Comparison of ENCODE assay signal across 2 cellular contexts in the genomic region with DNA sequence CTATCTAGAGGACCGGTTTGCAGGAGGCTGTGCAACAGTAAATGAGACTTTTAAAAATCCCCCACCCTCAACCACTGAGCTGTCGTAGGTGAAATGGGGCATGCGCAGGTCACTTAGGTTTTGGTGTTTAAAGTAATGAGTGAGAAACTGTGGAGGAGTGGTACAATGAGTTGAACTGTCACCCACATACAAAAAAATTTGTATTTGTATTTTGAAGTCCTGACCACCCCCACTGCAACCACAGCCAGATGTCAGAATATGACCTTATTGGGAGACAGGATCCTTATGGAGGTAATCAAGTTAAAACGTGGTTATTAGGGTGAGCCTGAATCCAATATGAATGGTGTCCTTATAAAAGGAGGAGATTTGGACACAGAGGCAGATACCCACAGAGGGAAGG.
TF ChIP-seq lines count a peak whose summit lies in the region.

No MANE protein-coding gene starts in this region.

TF ChIP-seq in HCT116, 20 proteins besides CTCF, POLR2A, EP300 and RAD21:
- TF ChIP-seq SRF (IDR thresholded peaks at IDR 0.05; ENCODE audit: low read depth) = no peak
- no peak for TF ChIP-seq SP1 (IDR thresholded peaks at IDR 0.05; ENCODE audit: low read depth)
- TF ChIP-seq, protein P1, sequence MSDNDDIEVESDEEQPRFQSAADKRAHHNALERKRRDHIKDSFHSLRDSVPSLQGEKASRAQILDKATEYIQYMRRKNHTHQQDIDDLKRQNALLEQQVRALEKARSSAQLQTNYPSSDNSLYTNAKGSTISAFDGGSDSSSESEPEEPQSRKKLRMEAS (IDR thresholded peaks at IDR 0.05) = no peak
- TF ChIP-seq, protein P2, sequence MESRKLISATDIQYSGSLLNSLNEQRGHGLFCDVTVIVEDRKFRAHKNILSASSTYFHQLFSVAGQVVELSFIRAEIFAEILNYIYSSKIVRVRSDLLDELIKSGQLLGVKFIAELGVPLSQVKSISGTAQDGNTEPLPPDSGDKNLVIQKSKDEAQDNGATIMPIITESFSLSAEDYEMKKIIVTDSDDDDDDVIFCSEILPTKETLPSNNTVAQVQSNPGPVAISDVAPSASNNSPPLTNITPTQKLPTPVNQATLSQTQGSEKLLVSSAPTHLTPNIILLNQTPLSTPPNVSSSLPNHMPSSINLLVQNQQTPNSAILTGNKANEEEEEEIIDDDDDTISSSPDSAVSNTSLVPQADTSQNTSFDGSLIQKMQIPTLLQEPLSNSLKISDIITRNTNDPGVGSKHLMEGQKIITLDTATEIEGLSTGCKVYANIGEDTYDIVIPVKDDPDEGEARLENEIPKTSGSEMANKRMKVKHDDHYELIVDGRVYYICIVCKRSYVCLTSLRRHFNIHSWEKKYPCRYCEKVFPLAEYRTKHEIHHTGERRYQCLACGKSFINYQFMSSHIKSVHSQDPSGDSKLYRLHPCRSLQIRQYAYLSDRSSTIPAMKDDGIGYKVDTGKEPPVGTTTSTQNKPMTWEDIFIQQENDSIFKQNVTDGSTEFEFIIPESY (IDR thresholded peaks at IDR 0.05; ENCODE audit: extremely low read depth, insufficient replicate concordance, low read length) = no peak
- TF ChIP-seq, protein P3, sequence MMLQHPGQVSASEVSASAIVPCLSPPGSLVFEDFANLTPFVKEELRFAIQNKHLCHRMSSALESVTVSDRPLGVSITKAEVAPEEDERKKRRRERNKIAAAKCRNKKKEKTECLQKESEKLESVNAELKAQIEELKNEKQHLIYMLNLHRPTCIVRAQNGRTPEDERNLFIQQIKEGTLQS (IDR thresholded peaks at IDR 0.05) = no peak
- no peak for TF ChIP-seq TCF7L2 (IDR thresholded peaks at IDR 0.05; ENCODE audit: borderline replicate concordance, extremely low read depth, insufficient read depth, insufficient read length)
- no peak for TF ChIP-seq ZFX (IDR thresholded peaks at IDR 0.05)
- TF ChIP-seq, protein P4, sequence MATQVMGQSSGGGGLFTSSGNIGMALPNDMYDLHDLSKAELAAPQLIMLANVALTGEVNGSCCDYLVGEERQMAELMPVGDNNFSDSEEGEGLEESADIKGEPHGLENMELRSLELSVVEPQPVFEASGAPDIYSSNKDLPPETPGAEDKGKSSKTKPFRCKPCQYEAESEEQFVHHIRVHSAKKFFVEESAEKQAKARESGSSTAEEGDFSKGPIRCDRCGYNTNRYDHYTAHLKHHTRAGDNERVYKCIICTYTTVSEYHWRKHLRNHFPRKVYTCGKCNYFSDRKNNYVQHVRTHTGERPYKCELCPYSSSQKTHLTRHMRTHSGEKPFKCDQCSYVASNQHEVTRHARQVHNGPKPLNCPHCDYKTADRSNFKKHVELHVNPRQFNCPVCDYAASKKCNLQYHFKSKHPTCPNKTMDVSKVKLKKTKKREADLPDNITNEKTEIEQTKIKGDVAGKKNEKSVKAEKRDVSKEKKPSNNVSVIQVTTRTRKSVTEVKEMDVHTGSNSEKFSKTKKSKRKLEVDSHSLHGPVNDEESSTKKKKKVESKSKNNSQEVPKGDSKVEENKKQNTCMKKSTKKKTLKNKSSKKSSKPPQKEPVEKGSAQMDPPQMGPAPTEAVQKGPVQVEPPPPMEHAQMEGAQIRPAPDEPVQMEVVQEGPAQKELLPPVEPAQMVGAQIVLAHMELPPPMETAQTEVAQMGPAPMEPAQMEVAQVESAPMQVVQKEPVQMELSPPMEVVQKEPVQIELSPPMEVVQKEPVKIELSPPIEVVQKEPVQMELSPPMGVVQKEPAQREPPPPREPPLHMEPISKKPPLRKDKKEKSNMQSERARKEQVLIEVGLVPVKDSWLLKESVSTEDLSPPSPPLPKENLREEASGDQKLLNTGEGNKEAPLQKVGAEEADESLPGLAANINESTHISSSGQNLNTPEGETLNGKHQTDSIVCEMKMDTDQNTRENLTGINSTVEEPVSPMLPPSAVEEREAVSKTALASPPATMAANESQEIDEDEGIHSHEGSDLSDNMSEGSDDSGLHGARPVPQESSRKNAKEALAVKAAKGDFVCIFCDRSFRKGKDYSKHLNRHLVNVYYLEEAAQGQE (IDR thresholded peaks at IDR 0.05; ENCODE audit: low read depth) = no peak
- no peak for TF ChIP-seq YY1 (IDR thresholded peaks at IDR 0.05; ENCODE audit: extremely low read depth, insufficient replicate concordance, low read depth, low read length)
- no peak for TF ChIP-seq ELF1 (IDR thresholded peaks at IDR 0.05; ENCODE audit: borderline replicate concordance, low read depth)
- no peak for TF ChIP-seq POLR2AphosphoS5 (IDR thresholded peaks at IDR 0.05; ENCODE audit: low read depth, low read length)
- TF ChIP-seq CEBPB (IDR thresholded peaks at IDR 0.05; ENCODE audit: low read depth) = no peak
- TF ChIP-seq ZNF274 (IDR thresholded peaks at IDR 0.05; ENCODE audit: low read depth, low read length) = no peak
- TF ChIP-seq FOSL1 (IDR thresholded peaks at IDR 0.05; ENCODE audit: low read depth) = no peak
- no peak for TF ChIP-seq EGR1 (IDR thresholded peaks at IDR 0.05; ENCODE audit: low read depth)
- TF ChIP-seq SIN3A (IDR thresholded peaks at IDR 0.05; ENCODE audit: low read depth) = no peak; the same call in 1 of the 2 replicates
- TF ChIP-seq EZH2 (IDR thresholded peaks at IDR 0.05) = no peak

TF ChIP-seq in GM12878, 131 proteins besides CTCF, POLR2A, EP300 and RAD21:
- TF ChIP-seq, protein P2 (IDR thresholded peaks at IDR 0.05) = no peak
- no peak for TF ChIP-seq HDAC2 (IDR thresholded peaks at IDR 0.05)
- TF ChIP-seq, protein P5, sequence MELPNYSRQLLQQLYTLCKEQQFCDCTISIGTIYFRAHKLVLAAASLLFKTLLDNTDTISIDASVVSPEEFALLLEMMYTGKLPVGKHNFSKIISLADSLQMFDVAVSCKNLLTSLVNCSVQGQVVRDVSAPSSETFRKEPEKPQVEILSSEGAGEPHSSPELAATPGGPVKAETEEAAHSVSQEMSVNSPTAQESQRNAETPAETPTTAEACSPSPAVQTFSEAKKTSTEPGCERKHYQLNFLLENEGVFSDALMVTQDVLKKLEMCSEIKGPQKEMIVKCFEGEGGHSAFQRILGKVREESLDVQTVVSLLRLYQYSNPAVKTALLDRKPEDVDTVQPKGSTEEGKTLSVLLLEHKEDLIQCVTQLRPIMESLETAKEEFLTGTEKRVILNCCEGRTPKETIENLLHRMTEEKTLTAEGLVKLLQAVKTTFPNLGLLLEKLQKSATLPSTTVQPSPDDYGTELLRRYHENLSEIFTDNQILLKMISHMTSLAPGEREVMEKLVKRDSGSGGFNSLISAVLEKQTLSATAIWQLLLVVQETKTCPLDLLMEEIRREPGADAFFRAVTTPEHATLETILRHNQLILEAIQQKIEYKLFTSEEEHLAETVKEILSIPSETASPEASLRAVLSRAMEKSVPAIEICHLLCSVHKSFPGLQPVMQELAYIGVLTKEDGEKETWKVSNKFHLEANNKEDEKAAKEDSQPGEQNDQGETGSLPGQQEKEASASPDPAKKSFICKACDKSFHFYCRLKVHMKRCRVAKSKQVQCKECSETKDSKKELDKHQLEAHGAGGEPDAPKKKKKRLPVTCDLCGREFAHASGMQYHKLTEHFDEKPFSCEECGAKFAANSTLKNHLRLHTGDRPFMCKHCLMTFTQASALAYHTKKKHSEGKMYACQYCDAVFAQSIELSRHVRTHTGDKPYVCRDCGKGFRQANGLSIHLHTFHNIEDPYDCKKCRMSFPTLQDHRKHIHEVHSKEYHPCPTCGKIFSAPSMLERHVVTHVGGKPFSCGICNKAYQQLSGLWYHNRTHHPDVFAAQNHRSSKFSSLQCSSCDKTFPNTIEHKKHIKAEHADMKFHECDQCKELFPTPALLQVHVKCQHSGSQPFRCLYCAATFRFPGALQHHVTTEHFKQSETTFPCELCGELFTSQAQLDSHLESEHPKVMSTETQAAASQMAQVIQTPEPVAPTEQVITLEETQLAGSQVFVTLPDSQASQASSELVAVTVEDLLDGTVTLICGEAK (IDR thresholded peaks at IDR 0.05; ENCODE audit: borderline replicate concordance) = no peak
- no peak for TF ChIP-seq SMC3 (IDR thresholded peaks at IDR 0.05; ENCODE audit: borderline replicate concordance, low read length)
- no peak for TF ChIP-seq SMAD1 (IDR thresholded peaks at IDR 0.05; ENCODE audit: low read depth, partially characterized antibody)
- no peak for TF ChIP-seq SP1 (IDR thresholded peaks at IDR 0.05; ENCODE audit: low read depth, low read length)
- no peak for TF ChIP-seq ZNF274 (IDR thresholded peaks at IDR 0.05; ENCODE audit: insufficient read depth, insufficient read length)
